30 cellular contexts compared by ENCODE assay signal in genomic region chr2:224543939-224544338, GRCh38.
"Had no signal": no experiment of that assay in that cellular context is flagged by ENCODE, and none has a peak within 500 bp of the region (broad histone marks: within the 10 kb centered on the region; RNA-seq: fewer than 3 reads in every experiment).

No MANE protein-coding gene starts in this region.

- H3K9me3 ChIP-seq: esophagus muscularis mucosa, gastrocnemius medialis had no signal

- H3K4me1 ChIP-seq: foreskin keratinocyte had no signal

- ATAC-seq: activated T-helper 17 cell treated with anti-CD3 and anti-CD28 coated beads, Interleukin-2, amount 50 U/mL, for 72 hours; foreskin keratinocyte; gastrocnemius medialis; WTC11 had no signal

- DNase-seq: activated CD4-positive, alpha-beta memory T cell treated with anti-CD3 and anti-CD28 coated beads, Interleukin-2, amount 10 ng/mL, durations not matched to agents 7 days and 5 days; activated CD4-positive, alpha-beta T cell treated with anti-CD3 and anti-CD28 coated beads for 1 hour; activated CD4-positive, alpha-beta T cell treated with anti-CD3 and anti-CD28 coated beads for 4 hours; activated CD4-positive, alpha-beta T cell treated with anti-CD3 and anti-CD28 coated beads, Interleukin-2, amount 10 ng/mL, durations not matched to agents 7 days and 5 days; activated CD4-positive, alpha-beta T cell treated with anti-CD3 and anti-CD28 coated beads, Interleukin-2, amount 50 U/mL, for 4 hours; activated CD8-positive, alpha-beta memory T cell treated with anti-CD3 and anti-CD28 coated beads, Interleukin-2, amount 50 U/mL, for 48 hours; activated effector memory CD4-positive, alpha-beta T cell treated with Interleukin-2 at 50 U/mL for 16 hours; activated gamma-delta T cell treated with Interleukin-2 at 50 U/mL for 16 hours; activated naive CD4-positive, alpha-beta T cell treated with anti-CD3 and anti-CD28 coated beads, Interleukin-2, amount 50 U/mL, for 16 hours; activated naive CD4-positive, alpha-beta T cell treated with Interleukin-2 at 50 U/mL for 16 hours; activated T-cell treated with anti-CD3 and anti-CD28 coated beads for 4 hours; activated T-cell treated with anti-CD3 and anti-CD28 coated beads, Interleukin-2, amount 50 U/mL, for 24 hours; amniotic stem cell; anterior cingulate cortex; brain microvascular endothelial cell; dorsolateral prefrontal cortex; effector memory CD4-positive, alpha-beta T cell; erythroblast; foreskin keratinocyte; gastrocnemius medialis; glutamatergic neuron; T-helper 1 cell; T-helper 2 cell had no signal

- FAIRE-seq: astrocyte, bronchial epithelial cell had no signal

- H3K4me3 ChIP-seq: coronary artery, dorsolateral prefrontal cortex, esophagus muscularis mucosa, gastrocnemius medialis had no signal

- H3K36me3 ChIP-seq: gastrocnemius medialis had no signal

- H3K27me3 ChIP-seq: brain microvascular endothelial cell, dorsolateral prefrontal cortex, esophagus muscularis mucosa, foreskin keratinocyte, gastrocnemius medialis had no signal

- H3K27ac ChIP-seq: brain microvascular endothelial cell, coronary artery, dorsolateral prefrontal cortex, esophagus muscularis mucosa, foreskin keratinocyte, VCaP had no signal
